ENCODE assay signal across 24 cellular contexts in the genomic region with DNA sequence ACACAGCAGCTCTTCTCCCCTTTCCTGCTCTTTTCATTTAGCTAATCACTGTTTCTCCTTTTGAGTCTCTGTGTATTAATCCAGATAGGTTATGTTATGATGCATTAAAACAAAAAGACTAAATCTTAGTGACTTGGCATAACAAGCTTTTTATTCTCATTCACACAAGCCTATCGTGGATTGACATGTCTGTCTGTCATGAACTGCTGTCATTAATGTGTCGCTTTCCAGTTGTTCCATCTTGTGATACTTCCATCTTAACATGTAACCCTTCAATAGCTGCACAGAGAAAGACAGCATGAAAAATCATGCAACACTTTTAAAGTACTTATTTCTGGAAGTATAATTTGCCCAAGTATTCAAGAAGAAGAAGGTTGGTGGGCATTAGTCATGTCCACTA.
"Had no signal": no experiment of that assay in that cellular context is flagged by ENCODE, and none has a peak within 500 bp of the region (broad histone marks: within the 10 kb centered on the region; RNA-seq: fewer than 3 reads in every experiment).

No MANE protein-coding gene starts in this region.

- H3K9me3 ChIP-seq: colonic mucosa, esophagus muscularis mucosa, esophagus squamous epithelium, gastrocnemius medialis, gastroesophageal sphincter, heart left ventricle, heart right ventricle had no signal

- DNase-seq: colonic mucosa; cortex of kidney; dermis blood vessel endothelial cell; dorsolateral prefrontal cortex; effector CD4-positive, alpha-beta T cell; effector CD8-positive, alpha-beta T cell; effector memory CD4-positive, alpha-beta T cell; effector memory CD8-positive, alpha-beta T cell; endodermal cell; erythroblast; esophagus squamous epithelium; foreskin fibroblast; foreskin keratinocyte; foreskin melanocyte; gastrocnemius medialis; glutamatergic neuron; head of caudate nucleus; heart left ventricle; heart right ventricle had no signal

- H3K27me3 Mint-ChIP-seq: dendritic cell treated with granulocyte-macrophage colony-stimulating factor and Interleukin-4, amounts not matched to agents 40 ng/mL and 50 ng/mL, for 4 days; effector memory CD8-positive, alpha-beta T cell had no signal

- H3K27ac Mint-ChIP-seq: dendritic cell treated with granulocyte-macrophage colony-stimulating factor and Interleukin-4, amounts not matched to agents 40 ng/mL and 50 ng/mL, for 4 days; effector memory CD8-positive, alpha-beta T cell; endodermal cell had no signal

- H3K27ac ChIP-seq: colonic mucosa, coronary artery, dorsolateral prefrontal cortex, epithelial cell of prostate, esophagus muscularis mucosa, esophagus squamous epithelium, foreskin keratinocyte, gastrocnemius medialis, gastroesophageal sphincter, heart left ventricle, heart right ventricle had no signal

- H3K4me3 ChIP-seq: colonic mucosa, coronary artery, dorsolateral prefrontal cortex, esophagus muscularis mucosa, esophagus squamous epithelium, gastrocnemius medialis, gastroesophageal sphincter, heart left ventricle, heart right ventricle had no signal

- H3K27me3 ChIP-seq: colonic mucosa, dorsolateral prefrontal cortex, esophagus muscularis mucosa, esophagus squamous epithelium, foreskin keratinocyte, gastrocnemius medialis, gastroesophageal sphincter, heart left ventricle, heart right ventricle had no signal

- H3K4me3 Mint-ChIP-seq: dendritic cell treated with granulocyte-macrophage colony-stimulating factor and Interleukin-4, amounts not matched to agents 40 ng/mL and 50 ng/mL, for 4 days; effector memory CD8-positive, alpha-beta T cell; endodermal cell had no signal

- H3K9me3 Mint-ChIP-seq: dendritic cell treated with granulocyte-macrophage colony-stimulating factor and Interleukin-4, amounts not matched to agents 40 ng/mL and 50 ng/mL, for 4 days; effector memory CD8-positive, alpha-beta T cell; endodermal cell had no signal

- H3K36me3 ChIP-seq: colonic mucosa, esophagus muscularis mucosa, esophagus squamous epithelium, gastrocnemius medialis, gastroesophageal sphincter, heart left ventricle, heart right ventricle had no signal
